In genomic region chr2:104969564-104969963, GRCh38 we compare ENCODE assay signal across 1 cellular context.
TF ChIP-seq lines count a peak whose summit lies in the region.

No MANE protein-coding gene starts in this region.

TF ChIP-seq in GM23338, 12 proteins besides CTCF, POLR2A, EP300 and RAD21 (continued from another document):
- TF ChIP-seq ZNF462 (CRISPR knock-in tag; IDR thresholded peaks at IDR 0.05) (peak; percentile 39; the same call in 1 of the 2 replicates), JUNB (IDR thresholded peaks at IDR 0.05; ENCODE audit: unreplicated experiment) (no peak)
